Comparison of ENCODE assay signal across 8 cellular contexts in the genomic region with DNA sequence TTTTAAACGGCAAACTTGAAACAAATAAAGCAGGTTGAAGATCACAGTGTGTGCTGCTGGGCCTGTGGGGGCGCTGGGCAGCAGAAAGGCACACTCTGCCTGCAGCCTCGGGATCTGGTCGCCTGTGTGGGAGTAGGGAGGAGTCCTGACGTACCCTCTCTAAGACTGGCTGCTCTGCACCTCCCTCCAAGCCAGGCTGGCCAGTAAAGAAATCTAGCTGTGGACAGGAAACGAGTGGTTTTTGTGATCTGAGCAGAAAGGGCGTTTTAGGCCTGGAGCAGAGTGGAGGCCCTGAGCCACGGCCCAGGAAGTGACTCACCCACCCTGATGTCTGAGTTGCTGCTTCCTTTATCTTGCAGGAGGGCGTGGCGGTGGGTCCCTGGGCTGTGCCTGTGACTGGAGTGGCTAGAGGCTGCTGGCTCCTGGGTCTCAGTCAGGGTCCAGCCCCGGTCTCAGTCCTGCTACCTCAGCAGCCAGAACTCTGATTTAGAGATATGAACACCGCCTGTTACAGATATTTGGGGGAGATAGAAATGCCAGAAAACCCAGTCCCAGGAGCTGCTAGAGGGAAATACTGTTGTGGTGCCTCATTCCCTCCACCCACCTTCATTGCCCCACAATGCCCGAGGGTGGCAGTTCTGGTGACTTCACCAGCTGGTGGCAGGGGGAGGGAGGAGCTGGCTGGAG. TPM values are rescaled to one million over a fixed set of nuclear protein-coding genes. Genes with fewer than 3 reads are reported as not detected.
DNase-seq lines count a peak whose midpoint lies in the region; ATAC-seq and TF ChIP-seq lines count a peak whose summit lies in the region.

No MANE protein-coding gene starts in this region.

- H3K4me3 Mint-ChIP-seq in activated naive CD8-positive, alpha-beta T cell treated with anti-CD3 and anti-CD28 coated beads for 36 hours = peak overlapping the region; percentile 78

- H3K9ac ChIP-seq in HUES6 (ENCODE audit: low read length) = peak overlapping the region; percentile 76

- TF ChIP-seq EP300 in upper lobe of left lung (IDR thresholded peaks at IDR 0.05) = peak in 2 of 4 donors; percentile 32 to 66

- H3K36me3 Mint-ChIP-seq in activated naive CD8-positive, alpha-beta T cell treated with anti-CD3 and anti-CD28 coated beads for 36 hours = no peaks in the 10 kb centered on the region

- TF ChIP-seq POLR2A in upper lobe of left lung (IDR thresholded peaks at IDR 0.05) = peak; percentile 9 to 92 (median 54)

- H3K4me1 ChIP-seq in HUES6 (ENCODE audit: control insufficient read depth, insufficient read depth, low read length) (peaks cover 42% of the 10 kb centered on the region), cardiac muscle cell (ENCODE audit: low read depth) (peaks cover 9% of the 10 kb centered on the region), upper lobe of left lung (peaks cover 24 to 45% (median 32%) of the 10 kb centered on the region in 4 donors)

- peaks cover 23% of the 10 kb centered on the region for H3K4me1 Mint-ChIP-seq in activated naive CD8-positive, alpha-beta T cell treated with anti-CD3 and anti-CD28 coated beads for 36 hours

- no peaks in the 10 kb centered on the region for H3K36me3 ChIP-seq in HUES6 (ENCODE audit: control insufficient read depth, insufficient read depth, low read length)
- no peaks in the 10 kb centered on the region for H3K36me3 ChIP-seq in cardiac muscle cell
- no peaks in the 10 kb centered on the region for H3K36me3 ChIP-seq in upper lobe of left lung

- peaks cover 4% of the 10 kb centered on the region; the same call in 1 of the 2 replicates for H3K27me3 ChIP-seq in HUES6 (ENCODE audit: control insufficient read depth, insufficient read depth, low read length)
- peaks cover 5% of the 10 kb centered on the region for H3K27me3 ChIP-seq in cardiac muscle cell
- H3K27me3 ChIP-seq in upper lobe of left lung = no peaks in the 10 kb centered on the region

- peak overlapping the region; percentile 34 for H3K4me3 ChIP-seq in HUES6 (ENCODE audit: low read depth, low read length)
- no peak overlapping the region for H3K4me3 ChIP-seq in cardiac muscle cell
- H3K4me3 ChIP-seq in upper lobe of left lung = peak overlapping the region in 3 of 4 donors; percentile 2 to 27 (median 23)

- no peaks in the 10 kb centered on the region for H3K9me3 ChIP-seq in HUES6 (ENCODE audit: control insufficient read depth, insufficient read depth, low read depth, low read length)
- no peaks in the 10 kb centered on the region for H3K9me3 ChIP-seq in cardiac muscle cell (ENCODE audit: low read depth)
- no peaks in the 10 kb centered on the region for H3K9me3 ChIP-seq in upper lobe of left lung

- intact Hi-C loops in posterior cingulate gyrus (cut with DNase I) = no loop called here

- peaks cover 2% of the 10 kb centered on the region for H3K9me3 Mint-ChIP-seq in activated naive CD8-positive, alpha-beta T cell treated with anti-CD3 and anti-CD28 coated beads for 36 hours

- H3K27ac ChIP-seq in HUES6 (ENCODE audit: low read depth, low read length) = peak overlapping the region; percentile 82
- peak overlapping the region; percentile 93 for H3K27ac ChIP-seq in cardiac muscle cell
- peak overlapping the region; percentile 95 to 97 (median 96) for H3K27ac ChIP-seq in upper lobe of left lung

- peak overlapping the region; percentile 98 for H3K27ac Mint-ChIP-seq in activated naive CD8-positive, alpha-beta T cell treated with anti-CD3 and anti-CD28 coated beads for 36 hours

- 3 to 7% methylated on average over 9 to 13 of the region's 13 CpGs for WGBS in upper lobe of left lung, 2 donors

- H3K27me3 Mint-ChIP-seq in activated naive CD8-positive, alpha-beta T cell treated with anti-CD3 and anti-CD28 coated beads for 36 hours = peaks cover 3% of the 10 kb centered on the region

- DNase-seq in DMS79 (lab: John Stamatoyannopoulos, UW) (peak; percentile 65), SKM-1 (lab: John Stamatoyannopoulos, UW; ENCODE audit: unreplicated experiment) (peak; percentile 100), cardiac muscle cell (ENCODE audit: low read depth in 1 of 2, low spot score in 1 of 2) (peak; percentile 88 to 99), posterior cingulate gyrus (peak in 9 of 10 donors; percentile 25 to 89 (median 42)), upper lobe of left lung (peak; percentile 87 to 97)
- DNase-seq in activated naive CD8-positive, alpha-beta T cell treated with anti-CD3 and anti-CD28 coated beads for 36 hours = peak; percentile 91

- TF ChIP-seq CTCF in cardiac muscle cell (IDR thresholded peaks at IDR 0.05; ENCODE audit: low read depth, low read length) (peak; percentile 77), upper lobe of left lung (IDR thresholded peaks at IDR 0.05) (peak; percentile 31 to 74 (median 55))

- ATAC-seq in GM21447 (IDR thresholded peaks at IDR 0.05; ENCODE audit: unreplicated experiment) = peak; percentile 95
- peak; percentile 96 to 97 for ATAC-seq in upper lobe of left lung (ENCODE audit: low FRiP score in 2 of 2)

RNA-seq across cellular contexts. Expression of a gene that starts 11.3 kb away (rescaled TPM):
- 100 to 1,000 TPM; 162 to 165 TPM for total RNA-seq in activated naive CD8-positive, alpha-beta T cell treated with anti-CD3 and anti-CD28 coated beads for 36 hours
- total RNA-seq in cardiac muscle cell = 22.5 and 29.6 TPM in 2 replicates
- polyA plus RNA-seq in cardiac muscle cell = 111 and 122 TPM in 2 replicates
- 100 to 1,000 TPM; 317 to 578 (median 488) TPM for total RNA-seq in upper lobe of left lung

RNA-seq across cellular contexts. Expression of a gene that starts 40.8 kb away (rescaled TPM):
- total RNA-seq in activated naive CD8-positive, alpha-beta T cell treated with anti-CD3 and anti-CD28 coated beads for 36 hours = not detected
- total RNA-seq in cardiac muscle cell (not detected in 2 replicates), upper lobe of left lung (not detected)
- not detected in 2 replicates for polyA plus RNA-seq in cardiac muscle cell

RNA-seq across cellular contexts. Expression of a gene that starts 54.4 kb away (rescaled TPM):
- total RNA-seq in activated naive CD8-positive, alpha-beta T cell treated with anti-CD3 and anti-CD28 coated beads for 36 hours = 100 to 1,000 TPM; 225 to 235 TPM
- total RNA-seq in cardiac muscle cell = 14.6 and 19.3 TPM in 2 replicates
- polyA plus RNA-seq in cardiac muscle cell = 58.9 and 103 TPM in 2 replicates
- 100 to 1,000 TPM in 5 of 6 donors, 10 to 100 TPM in 1; 79.6 to 785 (median 432) TPM for total RNA-seq in upper lobe of left lung

Comparison
In these comparisons a context has a peak if more than half of its experiments do, and no peak if none do; other contexts are left out.
1. DNase-seq: peak in every context shown above with its lines; median percentile 100 in SKM-1; 94 in cardiac muscle cell; 92 in upper lobe of left lung; 91 in activated naive CD8-positive, alpha-beta T cell treated with anti-CD3 and anti-CD28 coated beads for 36 hours; 65 in DMS79; 42 in posterior cingulate gyrus.